8 cellular contexts compared by ENCODE assay signal in the genomic region with DNA sequence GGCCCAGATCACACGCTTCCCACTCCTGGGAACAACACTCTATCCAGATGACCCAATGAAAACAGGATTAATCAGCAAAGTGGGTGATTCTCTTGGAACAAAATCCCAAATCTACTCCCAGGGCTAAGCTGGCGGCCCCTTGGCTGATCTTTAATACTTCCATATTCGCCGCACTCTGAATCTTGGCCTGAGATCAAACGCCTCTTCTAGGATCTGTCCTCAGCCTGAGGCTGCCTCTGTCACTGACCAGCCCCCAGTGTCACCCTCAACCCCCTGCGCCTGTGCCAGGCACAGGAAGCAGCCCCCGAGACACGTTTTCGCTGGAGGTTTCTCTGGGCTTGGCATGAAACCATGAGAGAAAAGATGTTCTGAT. TPM values are rescaled to one million over a fixed set of nuclear protein-coding genes. Genes with fewer than 3 reads are reported as not detected.
DNase-seq lines count a peak whose midpoint lies in the region; ATAC-seq and TF ChIP-seq lines count a peak whose summit lies in the region.
"Had no signal": no experiment of that assay in that cellular context is flagged by ENCODE, and none has a peak within 500 bp of the region (broad histone marks: within the 10 kb centered on the region; RNA-seq: fewer than 3 reads in every experiment).

No MANE protein-coding gene starts in this region.

- DNase-seq in stimulated activated naive CD8-positive, alpha-beta T cell treated with anti-CD3 and anti-CD28 coated beads, Interleukin-15, amount 100 ng/mL, for 72 hours = no peak
- DNase-seq in mesothelial cell of epicardium (ENCODE audit: low spot score in 2 of 2, unreplicated experiment in 2 of 2) (no peak), NCI-H510A (lab: John Stamatoyannopoulos, UW) (no peak)
- DNase-seq in stimulated activated CD4-positive, alpha-beta T cell treated with anti-CD3 and anti-CD28 coated beads, Interleukin-2, amount 100 ng/mL, for 48 hours = no peak

- H3K4me1 Mint-ChIP-seq in stimulated activated naive CD8-positive, alpha-beta T cell treated with anti-CD3 and anti-CD28 coated beads, Interleukin-15, Interleukin-2, amounts not matched to agents 100 ng/mL and 50 ng/mL, for 24 hours (ENCODE audit: low read depth) = peaks cover 32% of the 10 kb centered on the region
- peaks cover 61% of the 10 kb centered on the region for H3K4me1 Mint-ChIP-seq in stimulated activated naive CD8-positive, alpha-beta T cell treated with anti-CD3 and anti-CD28 coated beads, Interleukin-15, amount 100 ng/mL, for 72 hours
- H3K4me1 Mint-ChIP-seq in mesothelial cell of epicardium = peaks cover 31% of the 10 kb centered on the region

- H3K27ac Mint-ChIP-seq in stimulated activated naive CD8-positive, alpha-beta T cell treated with anti-CD3 and anti-CD28 coated beads, Interleukin-15, Interleukin-2, amounts not matched to agents 100 ng/mL and 50 ng/mL, for 24 hours = peak overlapping the region; percentile 17
- no peak overlapping the region for H3K27ac Mint-ChIP-seq in stimulated activated naive CD8-positive, alpha-beta T cell treated with anti-CD3 and anti-CD28 coated beads, Interleukin-15, amount 100 ng/mL, for 72 hours
- H3K27ac Mint-ChIP-seq in mesothelial cell of epicardium = peak overlapping the region; percentile 100
- H3K27ac Mint-ChIP-seq: B cell had no signal

- H3K36me3 Mint-ChIP-seq in stimulated activated naive CD8-positive, alpha-beta T cell treated with anti-CD3 and anti-CD28 coated beads, Interleukin-15, Interleukin-2, amounts not matched to agents 100 ng/mL and 50 ng/mL, for 24 hours (ENCODE audit: low read depth) = peaks cover 27% of the 10 kb centered on the region
- H3K36me3 Mint-ChIP-seq in mesothelial cell of epicardium = no peaks in the 10 kb centered on the region

- peak overlapping the region; percentile 33 for H3K4me3 Mint-ChIP-seq in stimulated activated naive CD8-positive, alpha-beta T cell treated with anti-CD3 and anti-CD28 coated beads, Interleukin-15, Interleukin-2, amounts not matched to agents 100 ng/mL and 50 ng/mL, for 24 hours
- peak overlapping the region in 1 of 2 donors; percentile 36 for H3K4me3 Mint-ChIP-seq in stimulated activated naive CD8-positive, alpha-beta T cell treated with anti-CD3 and anti-CD28 coated beads, Interleukin-15, amount 100 ng/mL, for 72 hours
- peak overlapping the region; percentile 62 for H3K4me3 Mint-ChIP-seq in mesothelial cell of epicardium
- H3K4me3 Mint-ChIP-seq: B cell had no signal

- no peak for TF ChIP-seq CTCF in mesothelial cell of epicardium (IDR thresholded peaks at IDR 0.05; ENCODE audit: unreplicated experiment)

- no peaks in the 10 kb centered on the region for H3K9me3 Mint-ChIP-seq in stimulated activated naive CD8-positive, alpha-beta T cell treated with anti-CD3 and anti-CD28 coated beads, Interleukin-15, Interleukin-2, amounts not matched to agents 100 ng/mL and 50 ng/mL, for 24 hours
- no peaks in the 10 kb centered on the region for H3K9me3 Mint-ChIP-seq in stimulated activated naive CD8-positive, alpha-beta T cell treated with anti-CD3 and anti-CD28 coated beads, Interleukin-15, amount 100 ng/mL, for 72 hours
- no peaks in the 10 kb centered on the region for H3K9me3 Mint-ChIP-seq in mesothelial cell of epicardium

- H3K27me3 Mint-ChIP-seq in stimulated activated naive CD8-positive, alpha-beta T cell treated with anti-CD3 and anti-CD28 coated beads, Interleukin-15, Interleukin-2, amounts not matched to agents 100 ng/mL and 50 ng/mL, for 24 hours = no peaks in the 10 kb centered on the region
- H3K27me3 Mint-ChIP-seq in stimulated activated naive CD8-positive, alpha-beta T cell treated with anti-CD3 and anti-CD28 coated beads, Interleukin-15, amount 100 ng/mL, for 72 hours = no peaks in the 10 kb centered on the region
- H3K27me3 Mint-ChIP-seq in mesothelial cell of epicardium (ENCODE audit: low read depth) = no peaks in the 10 kb centered on the region
- H3K27me3 Mint-ChIP-seq: B cell had no signal

- ATAC-seq in stimulated activated naive CD8-positive, alpha-beta T cell treated with anti-CD3 and anti-CD28 coated beads, Interleukin-15, amount 100 ng/mL, for 72 hours = no peak
- no peak for ATAC-seq in GM18517 (IDR thresholded peaks at IDR 0.05; ENCODE audit: unreplicated experiment)
- ATAC-seq: esophagus mucosa had no signal

RNA-seq across cellular contexts. Expression of gene CTXN1, which starts 2.4 kb away (rescaled TPM):
- total RNA-seq in mesothelial cell of epicardium = 50.5 to 53.6 TPM (median 51.2 TPM) in 3 replicates
- total RNA-seq: B cell, esophagus mucosa had no signal

RNA-seq across cellular contexts. Expression of gene SNAPC2, which starts 8.2 kb away (rescaled TPM):
- 15.6 to 16.8 TPM (median 16.3 TPM) in 3 replicates for total RNA-seq in mesothelial cell of epicardium

RNA-seq across cellular contexts. Expression of gene TGFBR3L, which starts 13.7 kb away (rescaled TPM):
- 1.2 to 1.7 TPM (median 1.2 TPM) in 3 replicates for total RNA-seq in mesothelial cell of epicardium

RNA-seq across cellular contexts. Expression of gene TIMM44, which starts 15.1 kb away (rescaled TPM):
- 76.3 to 80.7 TPM (median 78.3 TPM) in 3 replicates for total RNA-seq in mesothelial cell of epicardium

RNA-seq across cellular contexts. Expression of gene MAP2K7, which starts 24.6 kb away (rescaled TPM):
- 52.1 to 55.6 TPM (median 52.2 TPM) in 3 replicates for total RNA-seq in mesothelial cell of epicardium

Comparison
In these comparisons a context has a peak if more than half of its experiments do, and no peak if none do; other contexts are left out.
1. H3K27ac Mint-ChIP-seq: peak in stimulated activated naive CD8-positive, alpha-beta T cell treated with anti-CD3 and anti-CD28 coated beads, Interleukin-15, Interleukin-2, amounts not matched to agents 100 ng/mL and 50 ng/mL, for 24 hours (single experiment) and mesothelial cell of epicardium (single experiment); none in stimulated activated naive CD8-positive, alpha-beta T cell treated with anti-CD3 and anti-CD28 coated beads, Interleukin-15, amount 100 ng/mL, for 72 hours (0 of 2).